In the genomic region with DNA sequence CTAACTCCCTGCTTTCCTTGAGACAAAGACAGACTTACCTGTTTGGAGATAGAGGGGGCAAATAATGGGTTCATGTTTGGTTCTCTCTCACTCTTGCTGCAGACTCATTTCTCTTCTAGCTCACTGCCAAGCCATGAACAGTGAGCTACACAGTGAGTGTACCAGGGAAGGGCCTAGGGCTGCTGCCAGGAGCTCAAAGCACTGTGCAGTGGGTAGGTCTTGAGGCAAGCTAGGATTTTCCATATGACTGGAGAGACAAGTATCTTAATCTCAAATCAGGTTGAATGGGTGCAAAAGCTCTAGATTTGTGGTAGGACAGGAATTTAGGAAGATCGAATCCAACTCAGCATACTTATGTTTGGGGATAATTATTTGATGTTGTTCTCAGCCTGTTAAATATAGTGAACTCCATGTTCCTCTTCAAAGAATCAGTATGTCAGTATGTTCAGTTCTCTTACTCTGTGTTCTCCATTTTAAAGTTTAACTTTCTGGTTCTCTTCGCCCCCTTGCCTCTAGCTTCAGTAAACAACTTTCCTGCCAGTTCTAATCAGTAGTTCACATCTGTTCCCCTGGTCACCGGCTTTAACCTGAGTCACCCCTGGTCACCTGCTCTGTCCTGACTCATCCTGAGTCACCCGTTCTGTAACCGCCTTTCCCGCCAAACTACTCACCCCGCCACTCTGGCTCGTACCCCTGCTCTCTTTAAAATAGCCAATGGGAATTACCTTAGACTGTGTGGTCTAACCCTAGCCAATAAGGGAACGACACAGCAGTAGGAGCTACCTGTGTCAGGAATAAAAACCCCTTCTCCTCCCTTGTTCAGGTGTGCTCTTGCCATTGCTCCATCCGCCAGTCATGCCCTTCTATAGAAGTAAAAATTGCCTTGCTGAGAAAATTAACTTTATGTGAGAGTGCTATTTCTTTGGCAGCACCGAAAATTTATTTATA, we compare ENCODE assay signal across 2 cellular contexts.
TF ChIP-seq lines count a peak whose summit lies in the region.

No MANE protein-coding gene starts in this region.

TF ChIP-seq in K562, 482 proteins besides CTCF, POLR2A, EP300 and RAD21 (continued from another document and continues in another):
- TF ChIP-seq E2F6 (IDR thresholded peaks at IDR 0.05; ENCODE audit: borderline replicate concordance in 1 of 2, extremely low read depth in 1 of 2, insufficient read depth in 1 of 2, insufficient read length in 1 of 2, low read depth in 1 of 2, low read length in 1 of 2, poor library complexity in 1 of 2, severe bottlenecking in 1 of 2) (peak in 1 of 2 experiments; percentile 52), TAF7 (tag; IDR thresholded peaks at IDR 0.05) (no peak), FOXM1 (IDR thresholded peaks at IDR 0.05; ENCODE audit: low read depth) (peak; percentile 80), FOXM1 (CRISPR knock-in tag; IDR thresholded peaks at IDR 0.05; ENCODE audit: low read depth) (no peak), EP400 (IDR thresholded peaks at IDR 0.05) (peak; percentile 80), NCOA1 (IDR thresholded peaks at IDR 0.05; ENCODE audit: low read depth) (peak; percentile 68), PCBP1 (IDR thresholded peaks at IDR 0.05; ENCODE audit: low read depth, low read length, poor library complexity, severe bottlenecking) (no peak), RCOR1 (IDR thresholded peaks at IDR 0.05; ENCODE audit: borderline replicate concordance in 1 of 2, low read depth in 2 of 2, low read length in 2 of 2) (peak in 1 of 2 experiments; percentile 14; a peak in 1 of 4 replicates), ZNF23 (CRISPR knock-in tag; IDR thresholded peaks at IDR 0.05) (no peak), CHAMP1 (IDR thresholded peaks at IDR 0.05) (peak; percentile 96), TAL1 (IDR thresholded peaks at IDR 0.05) (peak; percentile 66), STAT5B (CRISPR knock-in tag; IDR thresholded peaks at IDR 0.05) (no peak), ZEB2 (IDR thresholded peaks at IDR 0.05) (peak; percentile 87; the same call in 1 of the 2 replicates), TCF15 (CRISPR knock-in tag; IDR thresholded peaks at IDR 0.05) (0 out of 2 replicates have a peak, but pooled peaks have one; percentile 6), TEAD2 (tag; IDR thresholded peaks at IDR 0.05) (0 out of 2 replicates have a peak, but pooled peaks have one; percentile 8), EHMT2 (IDR thresholded peaks at IDR 0.05) (0 out of 2 replicates have a peak, but pooled peaks have one; percentile 10), ZNF589 (CRISPR knock-in tag; IDR thresholded peaks at IDR 0.05; ENCODE audit: low read depth) (peak; percentile 41; the same call in 1 of the 2 replicates), BDP1 (IDR thresholded peaks at IDR 0.05; ENCODE audit: insufficient read depth, insufficient read length) (no peak), JUNB (CRISPR knock-in tag; conservative IDR thresholded peaks at IDR 0.05) (peak; percentile 68), SOX6 (IDR thresholded peaks at IDR 0.05) (peak; percentile 26; the same call in 1 of the 2 replicates), ZNF280A (IDR thresholded peaks at IDR 0.05; ENCODE audit: low read depth, partially characterized antibody) (peak; percentile 97), E2F3 (CRISPR knock-in tag; IDR thresholded peaks at IDR 0.05) (peak; percentile 79), CBFB (CRISPR knock-in tag; IDR thresholded peaks at IDR 0.05) (no peak), NR2C1 (IDR thresholded peaks at IDR 0.05) (no peak; the same call in 1 of the 2 replicates), NR2C1 (tag; IDR thresholded peaks at IDR 0.05) (peak; percentile 69)
- TF ChIP-seq, protein P1, sequence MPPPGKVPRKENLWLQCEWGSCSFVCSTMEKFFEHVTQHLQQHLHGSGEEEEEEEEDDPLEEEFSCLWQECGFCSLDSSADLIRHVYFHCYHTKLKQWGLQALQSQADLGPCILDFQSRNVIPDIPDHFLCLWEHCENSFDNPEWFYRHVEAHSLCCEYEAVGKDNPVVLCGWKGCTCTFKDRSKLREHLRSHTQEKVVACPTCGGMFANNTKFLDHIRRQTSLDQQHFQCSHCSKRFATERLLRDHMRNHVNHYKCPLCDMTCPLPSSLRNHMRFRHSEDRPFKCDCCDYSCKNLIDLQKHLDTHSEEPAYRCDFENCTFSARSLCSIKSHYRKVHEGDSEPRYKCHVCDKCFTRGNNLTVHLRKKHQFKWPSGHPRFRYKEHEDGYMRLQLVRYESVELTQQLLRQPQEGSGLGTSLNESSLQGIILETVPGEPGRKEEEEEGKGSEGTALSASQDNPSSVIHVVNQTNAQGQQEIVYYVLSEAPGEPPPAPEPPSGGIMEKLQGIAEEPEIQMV (tag; conservative IDR thresholded peaks at IDR 0.05; ENCODE audit: low read depth) = 0 out of 2 replicates have a peak, but pooled peaks have one; percentile 54

TF ChIP-seq in HepG2, 621 proteins besides CTCF, POLR2A, EP300 and RAD21 (continued from another document and continues in another):
- TF ChIP-seq, protein P2, sequence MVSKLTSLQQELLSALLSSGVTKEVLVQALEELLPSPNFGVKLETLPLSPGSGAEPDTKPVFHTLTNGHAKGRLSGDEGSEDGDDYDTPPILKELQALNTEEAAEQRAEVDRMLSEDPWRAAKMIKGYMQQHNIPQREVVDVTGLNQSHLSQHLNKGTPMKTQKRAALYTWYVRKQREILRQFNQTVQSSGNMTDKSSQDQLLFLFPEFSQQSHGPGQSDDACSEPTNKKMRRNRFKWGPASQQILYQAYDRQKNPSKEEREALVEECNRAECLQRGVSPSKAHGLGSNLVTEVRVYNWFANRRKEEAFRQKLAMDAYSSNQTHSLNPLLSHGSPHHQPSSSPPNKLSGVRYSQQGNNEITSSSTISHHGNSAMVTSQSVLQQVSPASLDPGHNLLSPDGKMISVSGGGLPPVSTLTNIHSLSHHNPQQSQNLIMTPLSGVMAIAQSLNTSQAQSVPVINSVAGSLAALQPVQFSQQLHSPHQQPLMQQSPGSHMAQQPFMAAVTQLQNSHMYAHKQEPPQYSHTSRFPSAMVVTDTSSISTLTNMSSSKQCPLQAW (CRISPR knock-in tag; IDR thresholded peaks at IDR 0.05) = peak; percentile 51; the same call in 1 of the 2 replicates
- TF ChIP-seq HMG20B (CRISPR knock-in tag; conservative IDR thresholded peaks at IDR 0.05) (no peak), ZBTB33 (CRISPR knock-in tag; IDR thresholded peaks at IDR 0.05) (peak; percentile 94), TCF7L2 (IDR thresholded peaks at IDR 0.05; ENCODE audit: low read depth, low read length) (no peak), PAXIP1 (CRISPR knock-in tag; conservative IDR thresholded peaks at IDR 0.05) (peak; percentile 57), NFAT5 (CRISPR knock-in tag; IDR thresholded peaks at IDR 0.05) (no peak), EHMT2 (IDR thresholded peaks at IDR 0.05; ENCODE audit: borderline replicate concordance, low read depth, low read length) (no peak), JUNB (CRISPR knock-in tag; IDR thresholded peaks at IDR 0.05; ENCODE audit: borderline replicate concordance) (peak; percentile 78), ARID2 (CRISPR knock-in tag; IDR thresholded peaks at IDR 0.05; ENCODE audit: borderline replicate concordance) (no peak), RBM22 (optimal IDR thresholded peaks at IDR 0.05; ENCODE audit: low read length) (no peak), ZMAT3 (CRISPR knock-in tag; conservative IDR thresholded peaks at IDR 0.05) (no peak), NFKB2 (CRISPR knock-in tag; IDR thresholded peaks at IDR 0.05; ENCODE audit: borderline replicate concordance) (no peak), ZNF335 (CRISPR knock-in tag; IDR thresholded peaks at IDR 0.05) (no peak), NFIB (CRISPR knock-in tag; IDR thresholded peaks at IDR 0.05; ENCODE audit: borderline replicate concordance) (no peak), ZNF720 (CRISPR knock-in tag; IDR thresholded peaks at IDR 0.05) (no peak), ZZZ3 (CRISPR knock-in tag; IDR thresholded peaks at IDR 0.05; ENCODE audit: borderline replicate concordance) (no peak), HDAC1 (CRISPR knock-in tag; IDR thresholded peaks at IDR 0.05) (no peak), RBM39 (IDR thresholded peaks at IDR 0.05; ENCODE audit: low read depth, low read length, poor library complexity, severe bottlenecking) (no peak), ZSCAN30 (CRISPR knock-in tag; IDR thresholded peaks at IDR 0.05) (no peak), ZNF644 (CRISPR knock-in tag; IDR thresholded peaks at IDR 0.05; ENCODE audit: low read depth) (no peak)
- TF ChIP-seq, protein P3, sequence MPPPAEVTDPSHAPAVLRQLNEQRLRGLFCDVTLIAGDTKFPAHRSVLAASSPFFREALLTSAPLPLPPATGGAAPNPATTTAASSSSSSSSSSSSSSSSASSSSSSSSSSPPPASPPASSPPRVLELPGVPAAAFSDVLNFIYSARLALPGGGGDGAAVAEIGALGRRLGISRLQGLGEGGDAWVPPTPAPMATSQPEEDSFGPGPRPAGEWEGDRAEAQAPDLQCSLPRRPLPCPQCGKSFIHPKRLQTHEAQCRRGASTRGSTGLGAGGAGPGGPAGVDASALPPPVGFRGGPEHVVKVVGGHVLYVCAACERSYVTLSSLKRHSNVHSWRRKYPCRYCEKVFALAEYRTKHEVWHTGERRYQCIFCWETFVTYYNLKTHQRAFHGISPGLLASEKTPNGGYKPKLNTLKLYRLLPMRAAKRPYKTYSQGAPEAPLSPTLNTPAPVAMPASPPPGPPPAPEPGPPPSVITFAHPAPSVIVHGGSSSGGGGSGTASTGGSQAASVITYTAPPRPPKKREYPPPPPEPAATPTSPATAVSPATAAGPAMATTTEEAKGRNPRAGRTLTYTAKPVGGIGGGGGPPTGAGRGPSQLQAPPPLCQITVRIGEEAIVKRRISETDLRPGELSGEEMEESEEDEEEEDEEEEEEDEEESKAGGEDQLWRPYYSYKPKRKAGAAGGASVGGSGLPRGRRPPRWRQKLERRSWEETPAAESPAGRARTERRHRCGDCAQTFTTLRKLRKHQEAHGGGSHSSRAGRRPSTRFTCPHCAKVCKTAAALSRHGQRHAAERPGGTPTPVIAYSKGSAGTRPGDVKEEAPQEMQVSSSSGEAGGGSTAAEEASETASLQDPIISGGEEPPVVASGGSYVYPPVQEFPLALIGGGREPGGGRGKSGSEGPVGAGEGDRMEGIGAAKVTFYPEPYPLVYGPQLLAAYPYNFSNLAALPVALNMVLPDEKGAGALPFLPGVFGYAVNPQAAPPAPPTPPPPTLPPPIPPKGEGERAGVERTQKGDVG (CRISPR knock-in tag; IDR thresholded peaks at IDR 0.05; ENCODE audit: borderline replicate concordance) = no peak
